ENCODE assay signal across 9 cellular contexts in genomic region chr22:37161442-37161841, GRCh38. TPM values are rescaled to one million over a fixed set of nuclear protein-coding genes. Genes with fewer than 3 reads are reported as not detected.
DNase-seq lines count a peak whose midpoint lies in the region; ATAC-seq and TF ChIP-seq lines count a peak whose summit lies in the region.
"Had no signal": no experiment of that assay in that cellular context is flagged by ENCODE, and none has a peak within 500 bp of the region (broad histone marks: within the 10 kb centered on the region; RNA-seq: fewer than 3 reads in every experiment).

No MANE protein-coding gene starts in this region.

- H3K4me3 ChIP-seq in GM12864 (ENCODE audit: low read depth, low read length) (no peak overlapping the region), MG63 (no peak overlapping the region)
- H3K4me3 ChIP-seq: lung, skin epidermis had no signal

- no peaks in the 10 kb centered on the region for H3K36me3 ChIP-seq in MG63

- H3K9me3 ChIP-seq in MG63 = no peaks in the 10 kb centered on the region

- DNase-seq in GM12864 (ENCODE audit: low read depth) = peak; percentile 59
- peak; percentile 32 for DNase-seq in MG63
- DNase-seq in foreskin keratinocyte = peak in 1 of 2 donors; percentile 11
- DNase-seq in NCI-H2107 (lab: John Stamatoyannopoulos, UW) = no peak
- DNase-seq in central memory CD4-positive, alpha-beta T cell = no peak

- TF ChIP-seq CTCF in GM12864 (IDR thresholded peaks at IDR 0.05; ENCODE audit: low read depth, low read length, missing control alignments) (no peak), foreskin keratinocyte (conservative IDR thresholded peaks at IDR 0.05) (no peak)

- no peaks in the 10 kb centered on the region for H3K4me1 ChIP-seq in foreskin keratinocyte

- H3K27me3 ChIP-seq in MG63 (no peaks in the 10 kb centered on the region), foreskin keratinocyte (peaks cover 15% of the 10 kb centered on the region)

- ATAC-seq in foreskin keratinocyte (peak; percentile 45), HG03521 (IDR thresholded peaks at IDR 0.05; ENCODE audit: unreplicated experiment) (no peak)
- ATAC-seq: esophagus mucosa had no signal

- H3K27ac ChIP-seq in foreskin keratinocyte = no peak overlapping the region

RNA-seq across cellular contexts. Expression of gene IL2RB, which starts 11.7 kb away (rescaled TPM):
- total RNA-seq in MG63 (2014; rRNA removed; shearing (Covaris generic); ENCODE audit: low replicate concordance) = not detected in 2 replicates
- 0.04 and 0.10 TPM in 2 replicates for total RNA-seq in foreskin keratinocyte
- 0.06 and 0.10 TPM in 2 replicates for polyA plus RNA-seq in foreskin keratinocyte

RNA-seq across cellular contexts. Expression of gene C1QTNF6, which starts 26.6 kb away (rescaled TPM):
- 3.9 and 23.9 TPM in 2 replicates for total RNA-seq in MG63 (2014; rRNA removed; shearing (Covaris generic); ENCODE audit: low replicate concordance)
- 11.3 and 12.6 TPM in 2 replicates for total RNA-seq in foreskin keratinocyte
- polyA plus RNA-seq in foreskin keratinocyte = 14.9 and 17.3 TPM in 2 replicates

RNA-seq across cellular contexts. Expression of gene SSTR3, which starts 50.8 kb away (rescaled TPM):
- total RNA-seq in MG63 (2014; rRNA removed; shearing (Covaris generic); ENCODE audit: low replicate concordance) = not detected in 2 replicates
- not detected in 2 replicates for total RNA-seq in foreskin keratinocyte
- not detected in 2 replicates for polyA plus RNA-seq in foreskin keratinocyte
- total RNA-seq: esophagus mucosa had no signal

RNA-seq across cellular contexts. Expression of gene TMPRSS6, which starts 51.9 kb away (rescaled TPM):
- total RNA-seq in MG63 (2014; rRNA removed; shearing (Covaris generic); ENCODE audit: low replicate concordance) = not detected in 2 replicates
- total RNA-seq in foreskin keratinocyte = not detected in 2 replicates
- not detected in 2 replicates for polyA plus RNA-seq in foreskin keratinocyte
- total RNA-seq: esophagus mucosa had no signal

Comparison
In these comparisons a context has a peak if more than half of its experiments do, and no peak if none do; other contexts are left out.
1. DNase-seq: peak in GM12864 (single experiment) and MG63 (single experiment); none in NCI-H2107 (single experiment) and central memory CD4-positive, alpha-beta T cell (single experiment).